In the genomic region with DNA sequence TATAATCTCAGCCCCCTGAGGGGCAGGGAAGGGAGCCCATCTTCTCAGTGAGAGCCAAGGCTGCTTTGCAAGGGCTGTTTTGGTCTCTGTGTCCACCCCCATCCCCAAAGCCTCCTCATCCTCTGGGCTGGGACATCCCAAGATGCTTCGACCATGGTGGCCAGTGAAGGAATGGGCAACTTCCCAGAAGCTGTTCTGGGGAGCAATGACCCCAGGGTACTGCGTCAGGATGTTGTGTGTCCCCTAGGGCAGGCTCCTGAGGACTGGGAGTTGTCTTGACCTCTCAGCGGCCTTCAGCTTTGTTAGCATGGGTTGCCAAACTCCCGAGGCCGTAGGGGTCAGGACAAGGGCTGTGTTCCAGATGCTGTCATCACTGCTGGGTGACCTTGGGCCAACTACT, we compare ENCODE assay signal across 24 cellular contexts.
"Had no signal": no experiment of that assay in that cellular context is flagged by ENCODE, and none has a peak within 500 bp of the region (broad histone marks: within the 10 kb centered on the region; RNA-seq: fewer than 3 reads in every experiment).

No MANE protein-coding gene starts in this region.

- H3K4me3 ChIP-seq: esophagus squamous epithelium, gastrocnemius medialis had no signal

- H3K9me3 Mint-ChIP-seq: activated CD4-positive, alpha-beta memory T cell treated with anti-CD3 and anti-CD28 coated beads, Interleukin-2, amount 10 ng/mL, durations not matched to agents 7 days and 5 days; activated CD4-positive, alpha-beta T cell treated with anti-CD3 and anti-CD28 coated beads, Interleukin-2, amount 10 ng/mL, durations not matched to agents 24 days and 14 days; activated naive CD8-positive, alpha-beta T cell treated with anti-CD3 and anti-CD28 coated beads, Interleukin-2, amount 50 U/mL, for 24 hours had no signal

- H3K27ac Mint-ChIP-seq: activated CD4-positive, alpha-beta memory T cell treated with anti-CD3 and anti-CD28 coated beads, Interleukin-2, amount 10 ng/mL, durations not matched to agents 7 days and 5 days; activated CD4-positive, alpha-beta T cell treated with anti-CD3 and anti-CD28 coated beads, Interleukin-2, amount 10 ng/mL, durations not matched to agents 24 days and 14 days; activated naive CD8-positive, alpha-beta T cell treated with anti-CD3 and anti-CD28 coated beads, Interleukin-2, amount 50 U/mL, for 24 hours; effector memory CD8-positive, alpha-beta T cell; nephron; stimulated activated naive B cell treated with anti-CD40 and anti-IgM and Interleukin-4, amounts not matched to agents 10 μg/mL and 1 μg/mL and 100 μg/mL, for 72 hours; T-helper 1 cell treated with Interleukin-12 subunit alpha and Interleukin-12 subunit beta and Interleukin-4 antibody, amounts not matched to agents 30 μg/mL and 1 μg/mL, for 36 hours had no signal

- ATAC-seq: activated CD4-positive, CD25-positive, alpha-beta regulatory T cell treated with anti-CD3 and anti-CD28 coated beads, Interleukin-2, amount 50 U/mL, for 24 hours; activated naive CD8-positive, alpha-beta T cell treated with anti-CD3 and anti-CD28 coated beads, Interleukin-2, amount 50 U/mL, for 24 hours; effector memory CD8-positive, alpha-beta T cell; gastrocnemius medialis; stimulated activated naive B cell treated with anti-CD40 and anti-IgM and Interleukin-4, amounts not matched to agents 10 μg/mL and 1 μg/mL and 100 μg/mL, for 72 hours had no signal

- H3K36me3 ChIP-seq: esophagus squamous epithelium, gastrocnemius medialis had no signal

- H3K9me3 ChIP-seq: esophagus squamous epithelium, gastrocnemius medialis had no signal

- DNase-seq: activated CD4-positive, alpha-beta memory T cell treated with anti-CD3 and anti-CD28 coated beads, Interleukin-2, amount 10 ng/mL, durations not matched to agents 7 days and 5 days; activated CD4-positive, alpha-beta T cell treated with anti-CD3 and anti-CD28 coated beads, Interleukin-2, amount 10 ng/mL, durations not matched to agents 24 days and 14 days; activated effector memory CD4-positive, alpha-beta T cell treated with anti-CD3 and anti-CD28 coated beads, Interleukin-2, amount 50 U/mL, for 16 hours; activated naive CD4-positive, alpha-beta T cell treated with anti-CD3 and anti-CD28 coated beads, Interleukin-2, amount 50 U/mL, for 16 hours; activated naive CD8-positive, alpha-beta T cell treated with anti-CD3 and anti-CD28 coated beads, Interleukin-2, amount 50 U/mL, for 24 hours; activated T-cell treated with anti-CD3 and anti-CD28 coated beads for 4 hours; aorta; central memory CD4-positive, alpha-beta T cell; effector memory CD8-positive, alpha-beta T cell; esophagus squamous epithelium; gastrocnemius medialis; hypothalamus; left cardiac atrium; nucleus accumbens; stimulated activated CD4-positive, alpha-beta T cell treated with anti-CD3 and anti-CD28 coated beads, Interleukin-2, amount 100 ng/mL, for 48 hours; stimulated activated CD8-positive, alpha-beta memory T cell treated with anti-CD3 and anti-CD28 coated beads, Interleukin-4, amount 100 ng/mL, for 48 hours; stimulated activated naive B cell treated with anti-CD40 and anti-IgM and Interleukin-4, amounts not matched to agents 10 μg/mL and 1 μg/mL and 100 μg/mL, for 72 hours; T1000; trophoblast cell had no signal

- H3K36me3 Mint-ChIP-seq: brain; stimulated activated naive B cell treated with anti-CD40 and anti-IgM and Interleukin-4, amounts not matched to agents 10 μg/mL and 1 μg/mL and 100 μg/mL, for 72 hours had no signal

- FAIRE-seq: islet of Langerhans had no signal

- H3K4me1 ChIP-seq: esophagus squamous epithelium, gastrocnemius medialis had no signal

- H3K4me3 Mint-ChIP-seq: activated CD4-positive, alpha-beta memory T cell treated with anti-CD3 and anti-CD28 coated beads, Interleukin-2, amount 10 ng/mL, durations not matched to agents 7 days and 5 days; activated CD4-positive, alpha-beta T cell treated with anti-CD3 and anti-CD28 coated beads, Interleukin-2, amount 10 ng/mL, durations not matched to agents 24 days and 14 days; activated naive CD8-positive, alpha-beta T cell treated with anti-CD3 and anti-CD28 coated beads, Interleukin-2, amount 50 U/mL, for 24 hours; brain; effector memory CD8-positive, alpha-beta T cell; nephron; stimulated activated naive B cell treated with anti-CD40 and anti-IgM and Interleukin-4, amounts not matched to agents 10 μg/mL and 1 μg/mL and 100 μg/mL, for 72 hours; T-helper 1 cell treated with Interleukin-12 subunit alpha and Interleukin-12 subunit beta and Interleukin-4 antibody, amounts not matched to agents 30 μg/mL and 1 μg/mL, for 36 hours had no signal

- H3K4me1 Mint-ChIP-seq: activated CD4-positive, alpha-beta memory T cell treated with anti-CD3 and anti-CD28 coated beads, Interleukin-2, amount 10 ng/mL, durations not matched to agents 7 days and 5 days; activated CD4-positive, alpha-beta T cell treated with anti-CD3 and anti-CD28 coated beads, Interleukin-2, amount 10 ng/mL, durations not matched to agents 24 days and 14 days; activated naive CD8-positive, alpha-beta T cell treated with anti-CD3 and anti-CD28 coated beads, Interleukin-2, amount 50 U/mL, for 24 hours; nephron; stimulated activated naive B cell treated with anti-CD40 and anti-IgM and Interleukin-4, amounts not matched to agents 10 μg/mL and 1 μg/mL and 100 μg/mL, for 72 hours had no signal

- H3K27ac ChIP-seq: esophagus squamous epithelium, gastrocnemius medialis had no signal
